Comparison of ENCODE assay signal across 19 cellular contexts in the genomic region with DNA sequence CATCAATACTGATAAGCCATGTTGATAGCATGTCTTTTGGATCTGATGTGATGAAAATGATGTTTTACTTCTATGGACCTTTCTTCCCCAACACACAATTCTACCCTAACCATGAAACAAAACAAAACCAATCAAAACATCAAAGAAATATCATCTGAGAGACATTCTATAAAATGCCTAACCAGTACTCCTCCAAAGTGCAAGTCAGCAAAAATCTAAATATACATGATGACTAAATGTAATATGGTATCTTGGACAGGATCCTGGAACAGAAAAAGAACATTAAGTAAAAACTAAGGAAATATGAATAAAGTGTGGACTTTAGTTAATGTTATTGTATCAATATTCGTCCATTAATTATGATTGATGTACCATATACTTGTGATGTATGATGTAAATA.
"Had no signal": no experiment of that assay in that cellular context is flagged by ENCODE, and none has a peak within 500 bp of the region (broad histone marks: within the 10 kb centered on the region; RNA-seq: fewer than 3 reads in every experiment).

No MANE protein-coding gene starts in this region.

- H3K9me3 ChIP-seq: lower lobe of right lung, ovary, psoas muscle, thoracic aorta had no signal

- DNase-seq: dorsolateral prefrontal cortex; effector CD4-positive, alpha-beta T cell; foreskin melanocyte; hypothalamus; left ventricle myocardium superior; lower lobe of right lung; natural killer cell; occipital lobe; ovary; psoas muscle; right cardiac atrium; spleen; stimulated activated CD4-positive, alpha-beta T cell treated with anti-CD3 and anti-CD28 coated beads, Interleukin-4, amount 100 ng/mL, for 4 hours; stimulated activated naive CD8-positive, alpha-beta T cell treated with anti-CD3 and anti-CD28 coated beads, Interleukin-15, Interleukin-2, amounts not matched to agents 100 U/mL and 50 U/mL, for 24 hours; upper lobe of left lung had no signal

- H3K27me3 ChIP-seq: dorsolateral prefrontal cortex, ovary, spleen, tibial nerve, upper lobe of left lung had no signal

- H3K4me1 ChIP-seq: lower lobe of right lung, psoas muscle, spleen, tibial nerve, upper lobe of left lung had no signal

- H3K4me3 ChIP-seq: dorsolateral prefrontal cortex, lower lobe of right lung, ovary, psoas muscle, skin epidermis, spleen, thoracic aorta, tibial nerve, upper lobe of left lung had no signal

- H3K27ac ChIP-seq: dorsolateral prefrontal cortex, epithelial cell of prostate, lower lobe of right lung, ovary, psoas muscle, skin epidermis, spleen, thoracic aorta, tibial nerve, upper lobe of left lung had no signal

- H3K36me3 ChIP-seq: lower lobe of right lung, ovary, spleen, thoracic aorta, tibial nerve, upper lobe of left lung had no signal
